Comparison of ENCODE assay signal across 8 cellular contexts in genomic region chr4:40515398-40516293, GRCh38.
A peak's percentile ranks its signal among the peaks of the same experiment; 100 is the strongest.
DNase-seq lines count a peak whose midpoint lies in the region; ATAC-seq and TF ChIP-seq lines count a peak whose summit lies in the region.

No MANE protein-coding gene starts in this region.

- ATAC-seq in GM18858 (IDR thresholded peaks at IDR 0.05; ENCODE audit: unreplicated experiment) (peak; percentile 72), GM21825 (IDR thresholded peaks at IDR 0.05; ENCODE audit: unreplicated experiment) (peak; percentile 83)

- H3K27me3 Mint-ChIP-seq in dendritic cell treated with granulocyte-macrophage colony-stimulating factor and Interleukin-4, amounts not matched to agents 40 ng/mL and 50 ng/mL, for 4 days = no peaks in the 10 kb centered on the region

- no peak overlapping the region for H3K23ac ChIP-seq in trophoblast cell (ENCODE audit: low read length)

- H3K27me3 ChIP-seq in KMS-11 (ENCODE audit: insufficient read depth, low read depth) (no peaks in the 10 kb centered on the region), trophoblast cell (ENCODE audit: insufficient read depth, low read length) (no peaks in the 10 kb centered on the region)

- H3K9me3 ChIP-seq in trophoblast cell (ENCODE audit: insufficient read depth, low read depth, low read length) = no peaks in the 10 kb centered on the region

- H2BK120ac ChIP-seq in trophoblast cell (ENCODE audit: insufficient read depth, low read length, poor library complexity) = no peak overlapping the region

- H3K27ac Mint-ChIP-seq in dendritic cell treated with granulocyte-macrophage colony-stimulating factor and Interleukin-4, amounts not matched to agents 40 ng/mL and 50 ng/mL, for 4 days = peak overlapping the region; percentile 49

- H3K27ac ChIP-seq in KMS-11 = peak overlapping the region; percentile 30; the same call in 1 of the 2 replicates
- peak overlapping the region; percentile 42 for H3K27ac ChIP-seq in trophoblast cell (ENCODE audit: low read depth, low read length)

- H4K91ac ChIP-seq in trophoblast cell (ENCODE audit: low read depth, low read length) = peak overlapping the region; percentile 8

- H3K4ac ChIP-seq in trophoblast cell (ENCODE audit: low read depth, low read length) = peak overlapping the region; percentile 54

- H2AFZ ChIP-seq in KMS-11 (ENCODE audit: low read depth) (no peak overlapping the region), trophoblast cell (ENCODE audit: insufficient read depth, low read length, poor library complexity) (no peak overlapping the region)

- H3K4me1 Mint-ChIP-seq in dendritic cell treated with granulocyte-macrophage colony-stimulating factor and Interleukin-4, amounts not matched to agents 40 ng/mL and 50 ng/mL, for 4 days (ENCODE audit: low read depth) = peaks cover 48% of the 10 kb centered on the region

- no peak overlapping the region for H3K9ac ChIP-seq in KMS-11
- H3K9ac ChIP-seq in trophoblast cell (ENCODE audit: low read length) = no peak overlapping the region

- no peak overlapping the region for H3K18ac ChIP-seq in trophoblast cell (ENCODE audit: low read length)

- no peak overlapping the region; the same call in 1 of the 2 replicates for H3K4me2 ChIP-seq in KMS-11
- H3K4me2 ChIP-seq in trophoblast cell (ENCODE audit: low read length) = peak overlapping the region; percentile 47

- no peaks in the 10 kb centered on the region for H3K36me3 ChIP-seq in KMS-11 (ENCODE audit: insufficient read depth)
- H3K36me3 ChIP-seq in trophoblast cell (ENCODE audit: control insufficient read depth in 1 of 2, insufficient read depth in 2 of 2, low read length in 2 of 2) = no peaks in the 10 kb centered on the region

- H3K9me3 Mint-ChIP-seq in dendritic cell treated with granulocyte-macrophage colony-stimulating factor and Interleukin-4, amounts not matched to agents 40 ng/mL and 50 ng/mL, for 4 days = no peaks in the 10 kb centered on the region

- no peak overlapping the region for H4K12ac ChIP-seq in trophoblast cell (ENCODE audit: low read depth, low read length)

- no peak overlapping the region for H3K14ac ChIP-seq in trophoblast cell (ENCODE audit: low read length)

- H2BK5ac ChIP-seq in trophoblast cell (ENCODE audit: low read depth, low read length, poor library complexity) = no peak overlapping the region

- no peak overlapping the region for H4K8ac ChIP-seq in trophoblast cell (ENCODE audit: low read depth, low read length)

- no peak overlapping the region for H3K4me3 Mint-ChIP-seq in dendritic cell treated with granulocyte-macrophage colony-stimulating factor and Interleukin-4, amounts not matched to agents 40 ng/mL and 50 ng/mL, for 4 days

- intact Hi-C loops in dendritic cell treated with granulocyte-macrophage colony-stimulating factor and Interleukin-4, amounts not matched to agents 40 ng/mL and 50 ng/mL, for 4 days (cut with micrococcal nuclease) = no loop called here

- H3K36me3 Mint-ChIP-seq in dendritic cell treated with granulocyte-macrophage colony-stimulating factor and Interleukin-4, amounts not matched to agents 40 ng/mL and 50 ng/mL, for 4 days (ENCODE audit: low read depth) = peaks cover 78% of the 10 kb centered on the region

- H3K4me1 ChIP-seq in KMS-11 (ENCODE audit: low read depth, poor library complexity, severe bottlenecking) (peaks cover 28% of the 10 kb centered on the region), trophoblast cell (ENCODE audit: control insufficient read depth in 1 of 2, insufficient read depth in 2 of 2, low read length in 2 of 2) (peaks cover 19% of the 10 kb centered on the region in 2 experiments)

- no peaks in the 10 kb centered on the region for H4K20me1 ChIP-seq in KMS-11 (ENCODE audit: insufficient read depth)

- no peak for TF ChIP-seq CTCF in KMS-11 (conservative IDR thresholded peaks at IDR 0.05; ENCODE audit: low read depth, low read length)

- DNase-seq in trophoblast cell (peak; percentile 41 to 52), cerebellar nuclear complex (lab: John Stamatoyannopoulos, UW) (no peak), DMS114 treated with DMSO at 0.1 percent for 48 hours (lab: John Stamatoyannopoulos, UW; ENCODE audit: unreplicated experiment) (no peak), medulla oblongata (ENCODE audit: extremely low spot score) (no peak)

- H2BK12ac ChIP-seq in trophoblast cell (ENCODE audit: low read length) = no peak overlapping the region

- WGBS in trophoblast cell (ENCODE audit: extremely low coverage, insufficient coverage, insufficient read length) = no CpG with 5 or more reads among the region's 15 CpGs

- H3K79me2 ChIP-seq in KMS-11 (ENCODE audit: insufficient read depth, low read depth) (no peaks in the 10 kb centered on the region), trophoblast cell (ENCODE audit: control insufficient read depth, insufficient read depth, low read length, poor library complexity) (no peaks in the 10 kb centered on the region)

- peak overlapping the region; percentile 11 for H2AK5ac ChIP-seq in trophoblast cell (ENCODE audit: low read length)

- H3K4me3 ChIP-seq in KMS-11 (IDR thresholded peaks at IDR 0.05; ENCODE audit: insufficient read depth, low read depth, low read length) = no peak overlapping the region
- H3K4me3 ChIP-seq in trophoblast cell (ENCODE audit: low read depth, low read length) = no peak overlapping the region

- peaks cover 3% of the 10 kb centered on the region for H3K79me1 ChIP-seq in trophoblast cell (ENCODE audit: low read length)

Comparison
In these comparisons a context has a peak if more than half of its experiments do, and no peak if none do; other contexts are left out.
1. DNase-seq: peak in trophoblast cell (2 of 2); none in cerebellar nuclear complex (0 of 2), DMS114 treated with DMSO at 0.1 percent for 48 hours (single experiment) and medulla oblongata (single experiment).